20 cellular contexts compared by ENCODE assay signal in genomic region chr6:3746696-3747095, GRCh38. TPM values are rescaled to one million over a fixed set of nuclear protein-coding genes. Genes with fewer than 3 reads are reported as not detected.
DNase-seq lines count a peak whose midpoint lies in the region; ATAC-seq, FAIRE-seq and TF ChIP-seq lines count a peak whose summit lies in the region.
"Had no signal": no experiment of that assay in that cellular context is flagged by ENCODE, and none has a peak within 500 bp of the region (broad histone marks: within the 10 kb centered on the region; RNA-seq: fewer than 3 reads in every experiment).

No MANE protein-coding gene starts in this region.

- H2AK5ac ChIP-seq in H1 (ENCODE audit: low read depth, low read length): no peak overlapping the region

- H3K27ac ChIP-seq in heart right ventricle: peak overlapping the region in 8 of 10 donors; percentile 25 to 79 (median 55)
- H3K27ac ChIP-seq in H1 (ENCODE audit: low read depth, low read length): no peak overlapping the region
- H3K27ac ChIP-seq in gastrocnemius medialis: peak overlapping the region; percentile 50 to 96 (median 90)
- H3K27ac ChIP-seq in vagina: peak overlapping the region; percentile 100
- H3K27ac ChIP-seq: PC-9 had no signal

- peak overlapping the region; percentile 44; the same call in 1 of the 2 replicates for H2BK5ac ChIP-seq in H1 (ENCODE audit: low read depth, low read length)

- no peak overlapping the region for H4K91ac ChIP-seq in H1 (replicated peaks; ENCODE audit: insufficient read length, low read length)

- ATAC-seq in heart right ventricle: no peak
- no peak for ATAC-seq in Right ventricle myocardium inferior
- no peak for ATAC-seq in gastrocnemius medialis
- no peak for ATAC-seq in GM19452 (IDR thresholded peaks at IDR 0.05; ENCODE audit: unreplicated experiment)
- ATAC-seq: activated T-cell treated with anti-CD3 and anti-CD28 coated beads, Interleukin-2, amount 50 U/mL, for 72 hours had no signal

- TF ChIP-seq POLR2A in H1 (IDR thresholded peaks at IDR 0.05; ENCODE audit: control extremely low read depth in 1 of 2, low read depth in 2 of 2, low read length in 2 of 2) (no peak), gastrocnemius medialis (IDR thresholded peaks at IDR 0.05) (no peak), vagina (IDR thresholded peaks at IDR 0.05) (no peak)

- H3K4me1 ChIP-seq in heart right ventricle: peaks cover 35 to 95% (median 79%) of the 10 kb centered on the region in 9 donors
- peaks cover 0 to 14% (median 5%) of the 10 kb centered on the region in 4 experiments; a peak in 5 of 7 replicates for H3K4me1 ChIP-seq in H1 (replicated peaks in 1 of 4; ENCODE audit: control insufficient read depth in 3 of 4, insufficient read depth in 4 of 4, low read length in 3 of 4)
- H3K4me1 ChIP-seq in gastrocnemius medialis: peaks cover 52 to 80% of the 10 kb centered on the region in 2 donors
- H3K4me1 ChIP-seq in vagina: peaks cover 82% of the 10 kb centered on the region

- FAIRE-seq in H1 (lab: Jason Lieb, UNC): no peak

- no peak overlapping the region for H3K9ac ChIP-seq in H1 (replicated peaks in 1 of 4; ENCODE audit: extremely low read depth in 1 of 4, low read depth in 3 of 4, low read length in 3 of 4)

- peaks cover 0 to 2% of the 10 kb centered on the region in 2 experiments for H4K20me1 ChIP-seq in H1 (replicated peaks in 1 of 2; ENCODE audit: control insufficient read depth in 1 of 2, insufficient read depth in 2 of 2, low read length in 2 of 2)

- TF ChIP-seq EP300 in H1 (IDR thresholded peaks at IDR 0.05; ENCODE audit: borderline replicate concordance in 1 of 2, low read depth in 2 of 2, low read length in 2 of 2): no peak

- H3K23ac ChIP-seq in H1 (ENCODE audit: insufficient read length): no peak overlapping the region

- H2AFZ ChIP-seq in H1 (ENCODE audit: low read length): no peak overlapping the region
- H2AFZ ChIP-seq: PC-9 had no signal

- CTCF ChIA-PET in H1 (lab: Charles Lee; ENCODE audit: partially characterized antibody): interaction anchor here (0.8 to 8.8 kb wide), 17 partner anchors 9 to 243 kb away, joined by 3 to 82 read pairs (median 3); partner anchors contain the start of gene FAM50B

- no peak overlapping the region for H3K14ac ChIP-seq in H1 (ENCODE audit: insufficient read length)

- no peak overlapping the region for H2BK20ac ChIP-seq in H1 (ENCODE audit: low read length)

- in situ Hi-C loops in gastrocnemius medialis (cut with MboI; ENCODE audit: low sequenced_read_pairs in 4 of 4): loop anchor here (5.0 to 25.0 kb wide), 10 partner anchors 81 to 634 kb away; partner anchors contain the start of genes BPHL (in 1 of the 4) and ECI2 (in 1 of the 4)

- H3K27me3 ChIP-seq in heart right ventricle (peaks cover 0 to 22% (median 0%) of the 10 kb centered on the region in 7 donors), H1 (replicated peaks in 1 of 4; ENCODE audit: control insufficient read depth in 3 of 4, extremely low read depth in 1 of 4, insufficient read depth in 3 of 4, low read length in 3 of 4) (peaks cover 9 to 28% (median 21%) of the 10 kb centered on the region in 4 experiments), gastrocnemius medialis (no peaks in the 10 kb centered on the region), vagina (no peaks in the 10 kb centered on the region)

- H4K5ac ChIP-seq in H1 (ENCODE audit: insufficient read length, low read depth, low read length): no peak overlapping the region

- no peaks in the 10 kb centered on the region for H3K9me3 ChIP-seq in heart right ventricle
- no peaks in the 10 kb centered on the region for H3K9me3 ChIP-seq in H1 (ENCODE audit: insufficient read depth in 2 of 2, low read depth in 1 of 2, low read length in 1 of 2)
- H3K9me3 ChIP-seq in gastrocnemius medialis: no peaks in the 10 kb centered on the region
- no peaks in the 10 kb centered on the region for H3K9me3 ChIP-seq in vagina

- H3K18ac ChIP-seq in H1 (ENCODE audit: extremely low read depth, low read length): no peak overlapping the region

- H2BK15ac ChIP-seq in H1 (ENCODE audit: low read length): no peak overlapping the region

- H3K56ac ChIP-seq in H1 (replicated peaks; ENCODE audit: insufficient read length, low read depth, low read length): no peak overlapping the region

- H3K4ac ChIP-seq in H1 (replicated peaks; ENCODE audit: insufficient read length, low read depth, low read length): no peak overlapping the region

- H3K79me1 ChIP-seq in H1 (ENCODE audit: low read depth, low read length): no peaks in the 10 kb centered on the region

- H3K79me2 ChIP-seq in H1 (ENCODE audit: control insufficient read depth in 1 of 2, insufficient read depth in 2 of 2, low read length in 2 of 2): no peaks in the 10 kb centered on the region

- no peak for DNase-seq in heart right ventricle
- no peak for DNase-seq in Right ventricle myocardium inferior (ENCODE audit: missing footprints)
- DNase-seq in H1 (ENCODE audit: low read depth in 1 of 2, low spot score in 2 of 2): no peak
- no peak for DNase-seq in gastrocnemius medialis
- no peak for DNase-seq in vagina (ENCODE audit: extremely low spot score in 2 of 2)
- DNase-seq in putamen (ENCODE audit: low spot score): no peak
- DNase-seq in NCI-H748 (lab: John Stamatoyannopoulos, UW; ENCODE audit: unreplicated experiment): no peak
- DNase-seq: activated CD4-positive, alpha-beta T cell treated with anti-CD3 and anti-CD28 coated beads for 1 hour; activated T-cell treated with anti-CD3 and anti-CD28 coated beads, Interleukin-2, amount 50 U/mL, for 72 hours; CD4-positive, CD25-positive, alpha-beta regulatory T cell; DMS 273 treated with DMSO at 0.1 percent for 48 hours; foreskin melanocyte; GF-D8; NCI-H187; NCI-H226; PC-9; stimulated activated CD4-positive, alpha-beta T cell treated with anti-CD3 and anti-CD28 coated beads, Interleukin-15, amount 100 ng/mL, for 24 hours; stimulated activated naive CD4-positive, alpha-beta T cell; T1000 had no signal

- H3K23me2 ChIP-seq in H1 (ENCODE audit: low read depth, low read length): peaks cover 12% of the 10 kb centered on the region; the same call in 1 of the 2 replicates

- 90 to 91% methylated on average over 8 of the region's 8 CpGs for WGBS in heart right ventricle, 2 donors
- 83% methylated on average over 8 of the region's 8 CpGs; no CpG with 5 or more reads in 1 of the 2 experiments for WGBS in H1 (ENCODE audit: extremely low coverage in 1 of 2, insufficient coverage in 1 of 2, insufficient read length in 1 of 2, insufficient replicate concordance in 2 of 2, low coverage in 1 of 2, low lambda C conversion rate in 2 of 2, missing lambda C conversion rate in 1 of 2), 2 experiments

- intact Hi-C loops in heart right ventricle (cut with DNase I): loop anchor here in 7 of 10 donors (2.0 to 10.0 kb wide), 10 partner anchors 61 to 408 kb away; partner anchors contain the start of genes ECI2 (in 1 of the 7) and FAM50B (in 1 of the 7)
- intact Hi-C loops in Right ventricle myocardium inferior (cut with DNase I): loop anchor here (1.0 kb wide), 1 partner anchor 139 kb away; no protein-coding TSS in a partner anchor
- intact Hi-C loops in gastrocnemius medialis (cut with DNase I; ENCODE audit: low total_unique reads): loop anchor here (1.0 kb wide), 1 partner anchor 141 kb away; no protein-coding TSS in a partner anchor
- intact Hi-C loops in vagina (cut with DNase I): loop anchor here (10.0 kb wide), 1 partner anchor 138 kb away; no protein-coding TSS in a partner anchor

- H3K4me3 ChIP-seq in heart right ventricle (no peak overlapping the region), H1 (ENCODE audit: extremely low read depth in 1 of 4, insufficient read depth in 2 of 4, low read depth in 3 of 4, low read length in 4 of 4) (no peak overlapping the region), gastrocnemius medialis (peak overlapping the region in 1 of 4 donors; percentile 17), vagina (no peak overlapping the region)
- H3K4me3 ChIP-seq: PC-9 had no signal

- H2BK12ac ChIP-seq in H1 (ENCODE audit: low read depth, low read length): no peak overlapping the region

- H2BK120ac ChIP-seq in H1 (replicated peaks; ENCODE audit: low read depth, low read length): no peak overlapping the region

- POLR2A ChIA-PET in H1 (lab: Charles Lee; ENCODE audit: partially characterized antibody): interaction anchor here (0.6 kb wide), 1 partner anchor 285 kb away, joined by 3 read pairs; no protein-coding TSS in a partner anchor

- no peak overlapping the region for H4K8ac ChIP-seq in H1 (ENCODE audit: extremely low read depth, insufficient read depth, low read length)

- H3K4me2 ChIP-seq in H1 (ENCODE audit: insufficient read depth in 1 of 2, low read depth in 2 of 2, low read length in 2 of 2): no peak overlapping the region
- H3K4me2 ChIP-seq: PC-9 had no signal

- TF ChIP-seq RAD21 in H1 (IDR thresholded peaks at IDR 0.05 in 1 of 2, conservative IDR thresholded peaks at IDR 0.05 in 1 of 2; ENCODE audit: low read depth in 2 of 2, low read length in 2 of 2): no peak

- TF ChIP-seq CTCF in heart right ventricle (IDR thresholded peaks at IDR 0.05) (no peak), H1 (IDR thresholded peaks at IDR 0.05; ENCODE audit: control extremely low read depth in 1 of 3, insufficient read depth in 1 of 3, low read depth in 1 of 3, low read length in 3 of 3) (no peak), gastrocnemius medialis (IDR thresholded peaks at IDR 0.05 in 4 of 5, conservative IDR thresholded peaks at IDR 0.05 in 1 of 5) (no peak), vagina (IDR thresholded peaks at IDR 0.05) (no peak)

- H3K36me3 ChIP-seq in heart right ventricle (peaks cover 0 to 7% (median 0%) of the 10 kb centered on the region in 9 donors), H1 (ENCODE audit: control insufficient read depth in 2 of 4, insufficient read depth in 4 of 4, low read length in 3 of 4) (no peaks in the 10 kb centered on the region), gastrocnemius medialis (no peaks in the 10 kb centered on the region), vagina (no peaks in the 10 kb centered on the region)

TF ChIP-seq in H1, 55 proteins besides CTCF, POLR2A, EP300 and RAD21 (continues in another document):
- no peak for TF ChIP-seq TBP (IDR thresholded peaks at IDR 0.05; ENCODE audit: low read depth, low read length)
- no peak for TF ChIP-seq ZNF274 (IDR thresholded peaks at IDR 0.05; ENCODE audit: borderline replicate concordance, extremely low read depth, low read length)
- no peak for TF ChIP-seq RFX5 (IDR thresholded peaks at IDR 0.05; ENCODE audit: borderline replicate concordance, low read depth, low read length)

RNA-seq across cellular contexts. Expression of gene PXDC1, which starts 4.8 kb away (rescaled TPM):
- 10 to 100 TPM; 11.3 to 39.5 (median 21.7) TPM for total RNA-seq in heart right ventricle
- 10 to 100 TPM; 17.5 to 69.9 TPM for polyA plus RNA-seq in heart right ventricle
- total RNA-seq in Right ventricle myocardium inferior: 29.7 TPM
- 1.7 TPM in 2 replicates for total RNA-seq in H1 (2021; fragmentation: NEBNext Ultra II Directional; extraction: Animal tissue kit (Norgen Biotek cat#: 25700))
- polyA plus RNA-seq in H1 (2011; rRNA removed): 2.0 and 2.1 TPM in 2 replicates
- 1.1 TPM for polyA plus RNA-seq in H1 (2011; cell fraction: cytosol; rRNA removed)
- 1.6 TPM for polyA plus RNA-seq in H1 (2011; cell fraction: nucleus; rRNA removed)
- 2.2 to 3.2 TPM (median 2.6 TPM) in 4 replicates for polyA plus RNA-seq in H1 (2012, experiment 1 of 2)
- polyA plus RNA-seq in H1 (2012, experiment 2 of 2): 3.2 TPM
- 1.5 TPM for polyA plus RNA-seq in H1 (2013, experiment 1 of 2)
- 1.6 TPM for polyA plus RNA-seq in H1 (2013, experiment 2 of 2)
- 0.95 and 1.1 TPM in 2 replicates for polyA minus RNA-seq in H1 (2011; rRNA and poly(A)+ RNA removed)
- polyA minus RNA-seq in H1 (2011; cell fraction: cytosol; rRNA and poly(A)+ RNA removed): 1.8 TPM
- polyA minus RNA-seq in H1 (2011; cell fraction: nucleus; rRNA and poly(A)+ RNA removed): 1.9 TPM
- total RNA-seq in gastrocnemius medialis: 10 to 100 TPM in 3 of 4 donors, 1 to 10 TPM in 1; 8.8 to 47.1 (median 19.6) TPM
- 75.9 TPM for total RNA-seq in vagina
- polyA plus RNA-seq: CD4-positive, CD25-positive, alpha-beta regulatory T cell had no signal
